In the genomic region with DNA sequence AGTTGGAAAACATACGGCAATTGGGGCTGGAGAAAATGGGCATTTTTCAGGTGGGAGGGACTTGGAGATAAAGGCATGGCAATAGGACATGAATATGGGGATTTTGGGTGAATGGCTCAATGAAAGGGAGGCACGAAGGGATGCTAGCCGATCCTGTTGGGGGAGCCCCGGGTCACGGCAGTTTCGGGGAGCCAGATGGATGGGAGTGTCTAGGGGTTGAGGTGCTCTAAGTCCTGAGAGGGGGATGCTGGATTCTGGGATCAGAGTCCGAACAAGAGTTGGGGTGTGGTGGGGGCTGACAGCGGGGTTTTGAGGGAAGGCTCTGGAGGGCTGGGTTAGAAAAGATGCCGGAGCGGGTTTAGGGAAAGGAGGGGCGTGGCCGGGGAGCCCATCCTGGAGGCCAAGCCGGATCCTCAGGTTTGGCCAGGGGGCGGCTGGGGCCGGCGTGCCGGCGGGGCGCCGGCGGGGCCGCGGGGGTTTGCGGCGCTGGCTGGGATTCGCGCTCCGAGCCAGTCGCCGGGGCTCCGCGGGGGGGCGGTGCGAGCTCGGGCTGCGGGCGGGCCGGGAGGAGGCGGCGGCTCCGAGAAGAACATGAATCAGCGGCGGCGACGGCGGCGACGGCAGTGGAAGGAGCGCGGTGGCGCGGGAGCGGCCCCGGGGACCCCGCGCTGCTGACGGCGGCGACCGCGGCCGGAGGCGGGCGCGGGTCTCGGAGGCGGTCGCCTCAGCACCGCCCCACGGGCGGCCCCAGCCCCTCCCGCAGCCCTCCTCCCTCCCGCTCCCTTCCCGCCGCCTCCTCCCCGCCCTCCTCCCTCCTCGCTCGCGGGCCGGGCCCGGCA, we compare ENCODE assay signal across 8 cellular contexts. TPM values are rescaled to one million over a fixed set of nuclear protein-coding genes. Genes with fewer than 3 reads are reported as not detected.
DNase-seq lines count a peak whose midpoint lies in the region; ATAC-seq, FAIRE-seq and TF ChIP-seq lines count a peak whose summit lies in the region.

A gene (plus strand): TSS at position 813 of the 839 bp plus-strand sequence. CDS start 46 bp downstream, outside the sequence.

- DNase-seq in Calu3 (peak; percentile 60), MCF 10A (ENCODE audit: unreplicated experiment) (peak; percentile 39), immature natural killer cell (peak; percentile 63 to 65 (median 65)), small intestine (peak; percentile 63), DMS79 (lab: John Stamatoyannopoulos, UW) (no peak)

- H3K36me3 ChIP-seq in HUES6 (ENCODE audit: control insufficient read depth, insufficient read depth, low read length) (peaks cover 16% of the 10 kb centered on the region), small intestine (ENCODE audit: control insufficient read depth in 2 of 2, insufficient read depth in 2 of 2, low read length in 2 of 2) (no peaks in the 10 kb centered on the region)

- BruUV-seq in Calu3 (replicated peaks; lab: Mats Ljungman, UMichigan): no TSS peak
- no TSS peak for BruUV-seq in MCF 10A (replicated peaks; lab: Mats Ljungman, UMichigan)

- H3K4me3 Mint-ChIP-seq in Calu3 (ENCODE audit: low read depth, unreplicated experiment) (peak within 1 kb of the TSS; percentile 77), MCF 10A (ENCODE audit: unreplicated experiment) (peak within 1 kb of the TSS; percentile 75), immature natural killer cell (peak within 1 kb of the TSS; percentile 84 to 91 (median 89))

- peak within 1 kb of the TSS; percentile 62 for H3K9ac ChIP-seq in HUES6 (ENCODE audit: low read length)

- H3K36me3 Mint-ChIP-seq in Calu3 (ENCODE audit: insufficient read depth, unreplicated experiment): peaks cover 15% of the 10 kb centered on the region
- H3K36me3 Mint-ChIP-seq in MCF 10A (ENCODE audit: insufficient read depth, unreplicated experiment): no peaks in the 10 kb centered on the region
- no peaks in the 10 kb centered on the region for H3K36me3 Mint-ChIP-seq in immature natural killer cell

- POLR2A ChIA-PET in MCF 10A (lab: Yijun Ruan, JAX): interaction anchor here (0.5 to 2.0 kb wide), 5 partner anchors 10 to 244 kb away, joined by 3 to 4 read pairs (median 3); no protein-coding TSS in a partner anchor

- H3K4me1 ChIP-seq in HUES6 (ENCODE audit: control insufficient read depth, insufficient read depth, low read length): peaks cover 52% of the 10 kb centered on the region
- peaks cover 0 to 6% of the 10 kb centered on the region in 2 donors for H3K4me1 ChIP-seq in small intestine (ENCODE audit: control insufficient read depth in 2 of 2, insufficient read depth in 1 of 2, low read depth in 1 of 2, low read length in 1 of 2)

- H3K9me3 ChIP-seq in HUES6 (ENCODE audit: control insufficient read depth, insufficient read depth, low read depth, low read length) (no peaks in the 10 kb centered on the region), small intestine (ENCODE audit: control insufficient read depth, low read depth) (no peaks in the 10 kb centered on the region)

- H3K27me3 Mint-ChIP-seq in Calu3 (ENCODE audit: unreplicated experiment) (peaks cover 22% of the 10 kb centered on the region), MCF 10A (ENCODE audit: insufficient read depth, unreplicated experiment) (no peaks in the 10 kb centered on the region), immature natural killer cell (ENCODE audit: low read depth in 3 of 3) (peaks cover 10 to 17% (median 15%) of the 10 kb centered on the region in 3 donors)

- peak within 1 kb of the TSS; percentile 78 for H3K4me3 ChIP-seq in HUES6 (ENCODE audit: low read depth, low read length)
- peak within 1 kb of the TSS; percentile 74 for H3K4me3 ChIP-seq in WI38 (ENCODE audit: low read depth, low read length)
- H3K4me3 ChIP-seq in small intestine (ENCODE audit: low read depth in 1 of 2, low read length in 2 of 2): peak within 1 kb of the TSS; percentile 50 to 81

- FAIRE-seq in small intestine (lab: Jason Lieb, UNC): no peak

- H3K27ac Mint-ChIP-seq in Calu3 (ENCODE audit: unreplicated experiment): peak within 1 kb of the TSS; percentile 66
- H3K27ac Mint-ChIP-seq in MCF 10A (ENCODE audit: low read depth, unreplicated experiment): no peak within 1 kb of the TSS
- peak within 1 kb of the TSS; percentile 79 to 94 (median 91) for H3K27ac Mint-ChIP-seq in immature natural killer cell

- CTCF ChIA-PET in Calu3 (lab: Charles Lee) (interaction anchor here (0.6 to 1.3 kb wide), 3 partner anchors 10 to 93 kb away, joined by 3 to 4 read pairs (median 3); no protein-coding TSS in a partner anchor), MCF 10A (lab: Yijun Ruan, JAX) (interaction anchor here (0.5 to 1.6 kb wide), 8 partner anchors 9 to 350 kb away, joined by 3 to 10 read pairs (median 3); a partner anchor contains a TSS)

- H3K27ac ChIP-seq in HUES6 (ENCODE audit: low read depth, low read length) (no peak within 1 kb of the TSS), small intestine (ENCODE audit: low read depth in 1 of 2, low read length in 1 of 2) (peak within 1 kb of the TSS in 1 of 2 donors; percentile 28)

- 2 to 3% (median 2%) methylated on average over 12 to 81 of the region's 81 CpGs for WGBS in small intestine, 3 donors

- ATAC-seq in HG03039 (IDR thresholded peaks at IDR 0.05; ENCODE audit: unreplicated experiment): no peak

- H3K27me3 ChIP-seq in HUES6 (ENCODE audit: control insufficient read depth, insufficient read depth, low read length) (no peaks in the 10 kb centered on the region; the same call in 1 of the 2 replicates), small intestine (ENCODE audit: control insufficient read depth in 2 of 2, insufficient read depth in 2 of 2, low read length in 2 of 2) (no peaks in the 10 kb centered on the region)

- H3K9me3 Mint-ChIP-seq in Calu3 (ENCODE audit: low read depth, unreplicated experiment) (no peaks in the 10 kb centered on the region), MCF 10A (ENCODE audit: unreplicated experiment) (no peaks in the 10 kb centered on the region), immature natural killer cell (no peaks in the 10 kb centered on the region)

- intact Hi-C loops in Calu3 (cut with micrococcal nuclease; ENCODE audit: unreplicated experiment): no loop called here
- intact Hi-C loops in MCF 10A (cut with micrococcal nuclease): loop anchor here (5.0 to 10.0 kb wide), 3 partner anchors 46 to 214 kb away; a partner anchor contains a TSS

- H3K4me1 Mint-ChIP-seq in Calu3 (ENCODE audit: low read depth, unreplicated experiment) (no peaks in the 10 kb centered on the region), MCF 10A (ENCODE audit: insufficient read depth, unreplicated experiment) (no peaks in the 10 kb centered on the region), immature natural killer cell (peaks cover 19% of the 10 kb centered on the region in 2 donors)

- TF ChIP-seq CTCF in Calu3 (IDR thresholded peaks at IDR 0.05; ENCODE audit: unreplicated experiment) (no peak), WI38 (IDR thresholded peaks at IDR 0.05; ENCODE audit: low read depth, low read length) (no peak), MCF 10A (IDR thresholded peaks at IDR 0.05; ENCODE audit: unreplicated experiment) (no peak)

RNA-seq across cellular contexts. Expression of the gene that starts here (rescaled TPM):
- total RNA-seq in Calu3 (2022) (5.5 and 8.1 TPM in 2 replicates), MCF 10A (2022) (9.7 and 12.3 TPM in 2 replicates)
- polyA plus RNA-seq in immature natural killer cell (under 1 TPM in 2 of 3 donors, not detected in 1; 0.38 to 0.95 TPM), small intestine (1 to 10 TPM; 2.7 to 9.6 (median 3.5) TPM)

Comparison
In these comparisons a context has a peak if more than half of its experiments do, and no peak if none do; other contexts are left out.
1. Peak in DNase-seq in immature natural killer cell; RNA of the gene not detected or under 1 TPM.